Comparison of ENCODE assay signal across 26 cellular contexts in genomic region chr10:4819707-4820106, GRCh38.
"Had no signal": no experiment of that assay in that cellular context is flagged by ENCODE, and none has a peak within 500 bp of the region (broad histone marks: within the 10 kb centered on the region; RNA-seq: fewer than 3 reads in every experiment).

No MANE protein-coding gene starts in this region.

- DNase-seq: activated CD4-positive, alpha-beta T cell treated with anti-CD3 and anti-CD28 coated beads for 1 hour; activated CD4-positive, alpha-beta T cell treated with anti-CD3 and anti-CD28 coated beads, Interleukin-2, amount 50 U/mL, for 1 hour; activated CD8-positive, alpha-beta T cell treated with anti-CD3 and anti-CD28 coated beads, Interleukin-2, amount 10 ng/mL, durations not matched to agents 7 days and 5 days; activated gamma-delta T cell; activated naive CD4-positive, alpha-beta T cell treated with anti-CD3 and anti-CD28 coated beads, Interleukin-2, amount 50 U/mL, for 16 hours; activated naive CD8-positive, alpha-beta T cell treated with anti-CD3 and anti-CD28 coated beads, Interleukin-2, amount 50 U/mL, for 24 hours; anterior cingulate cortex; body of pancreas; dorsolateral prefrontal cortex; effector memory CD8-positive, alpha-beta T cell; head of caudate nucleus; islet precursor cell; lower lobe of right lung; mesendoderm; mucosa of descending colon; nucleus accumbens; right lobe of liver; stimulated activated CD4-positive, alpha-beta T cell treated with anti-CD3 and anti-CD28 coated beads, Interleukin-2, amount 100 ng/mL, for 24 hours; stimulated activated naive CD8-positive, alpha-beta T cell treated with anti-CD3 and anti-CD28 coated beads, Interleukin-15, amount 100 ng/mL, for 72 hours; tibial artery; WERI-Rb-1 had no signal

- H3K9me3 ChIP-seq: body of pancreas, esophagus muscularis mucosa, gastroesophageal sphincter, lower lobe of right lung, mucosa of descending colon, right lobe of liver, tibial artery had no signal

- H3K4me3 ChIP-seq: body of pancreas, dorsolateral prefrontal cortex, esophagus muscularis mucosa, gastroesophageal sphincter, lower lobe of right lung, mucosa of descending colon, right lobe of liver, skin epidermis, tibial artery had no signal

- H3K27ac ChIP-seq: body of pancreas, dorsolateral prefrontal cortex, lower lobe of right lung, parathyroid adenoma, right lobe of liver, WERI-Rb-1 had no signal

- H3K27me3 ChIP-seq: body of pancreas, esophagus muscularis mucosa, gastroesophageal sphincter, right lobe of liver, tibial artery had no signal

- H3K36me3 ChIP-seq: esophagus muscularis mucosa, gastroesophageal sphincter, lower lobe of right lung, right lobe of liver, tibial artery, WERI-Rb-1 had no signal

- ATAC-seq: activated CD8-positive, alpha-beta T cell treated with anti-CD3 and anti-CD28 coated beads, Interleukin-2, amount 10 ng/mL, durations not matched to agents 7 days and 5 days; activated naive CD8-positive, alpha-beta T cell treated with anti-CD3 and anti-CD28 coated beads, Interleukin-2, amount 50 U/mL, for 24 hours; body of pancreas; effector memory CD8-positive, alpha-beta T cell; gastroesophageal sphincter; lower lobe of right lung; mucosa of descending colon; right lobe of liver; stimulated activated effector memory CD8-positive, alpha-beta T cell treated with anti-CD3 and anti-CD28 coated beads, Interleukin-12 subunit alpha, Interleukin-12 subunit beta, amount 100 ng/mL, for 72 hours; stimulated activated naive CD8-positive, alpha-beta T cell treated with anti-CD3 and anti-CD28 coated beads, Interleukin-15, amount 100 ng/mL, for 72 hours had no signal

- H3K4me1 ChIP-seq: parathyroid adenoma, right lobe of liver had no signal
